24 cellular contexts compared by ENCODE assay signal in the genomic region with DNA sequence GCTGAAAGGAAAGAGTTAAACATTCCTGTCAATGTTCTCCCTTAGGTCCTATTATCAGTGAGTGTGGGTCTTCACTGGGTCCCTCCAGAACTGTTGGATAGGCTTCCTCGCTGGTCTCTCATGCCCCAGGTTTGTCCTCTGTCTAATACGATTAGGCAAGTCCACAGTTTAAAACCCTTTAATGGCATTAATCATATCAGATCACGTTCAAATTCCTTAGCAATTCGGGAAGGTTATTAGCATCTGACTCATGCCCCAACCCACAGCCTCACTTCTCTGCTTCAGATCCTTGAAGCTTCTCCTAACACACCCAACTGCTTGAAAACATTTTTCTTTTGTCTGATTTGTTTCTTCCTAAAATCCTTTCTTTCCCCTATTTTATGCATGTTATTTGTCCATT.
DNase-seq lines count a peak whose midpoint lies in the region; ATAC-seq, FAIRE-seq and TF ChIP-seq lines count a peak whose summit lies in the region.
"Had no signal": no experiment of that assay in that cellular context is flagged by ENCODE, and none has a peak within 500 bp of the region (broad histone marks: within the 10 kb centered on the region; RNA-seq: fewer than 3 reads in every experiment).

No MANE protein-coding gene starts in this region.

- no peaks in the 10 kb centered on the region for H4K20me1 ChIP-seq in astrocyte (ENCODE audit: insufficient read depth, low read length)

- peak overlapping the region; percentile 64 for H3K4me2 ChIP-seq in astrocyte (ENCODE audit: low read length)

- TF ChIP-seq CTCF in MCF 10A (IDR thresholded peaks at IDR 0.05; ENCODE audit: unreplicated experiment) (no peak), breast epithelium (IDR thresholded peaks at IDR 0.05) (no peak), astrocyte (IDR thresholded peaks at IDR 0.05; ENCODE audit: insufficient read depth, low read depth, low read length) (no peak)

- DNase-seq in MCF 10A (ENCODE audit: unreplicated experiment) (peak; percentile 1), breast epithelium (ENCODE audit: low spot score in 2 of 2) (no peak), astrocyte (ENCODE audit: low read depth) (peak; percentile 68), iris pigment epithelial cell (ENCODE audit: low read depth) (peak; percentile 22), DMS53 (lab: John Stamatoyannopoulos, UW) (no peak), SK-N-DZ (ENCODE audit: low spot score) (no peak)
- DNase-seq in activated naive CD4-positive, alpha-beta T cell treated with anti-CD3 and anti-CD28 coated beads, Interleukin-2, amount 50 U/mL, for 16 hours, result no peak
- DNase-seq: activated CD4-positive, alpha-beta T cell treated with anti-CD3 and anti-CD28 coated beads for 36 hours; activated CD8-positive, alpha-beta memory T cell treated with anti-CD3 and anti-CD28 coated beads, Interleukin-2, amount 50 U/mL, for 48 hours; body of pancreas; CD4-positive, alpha-beta memory T cell; dermis blood vessel endothelial cell; esophagus squamous epithelium; GF-D8; NCI-H2029; NCI-H510A; ovary; T-helper 9 cell had no signal

- H3K36me3 ChIP-seq in breast epithelium (no peaks in the 10 kb centered on the region), astrocyte (ENCODE audit: insufficient read depth, low read length) (no peaks in the 10 kb centered on the region)
- H3K36me3 ChIP-seq: esophagus squamous epithelium, ovary, tibial nerve had no signal

- H3K36me3 Mint-ChIP-seq in MCF 10A (ENCODE audit: insufficient read depth, unreplicated experiment) (peaks cover 7% of the 10 kb centered on the region), astrocyte (ENCODE audit: low read depth, unreplicated experiment) (no peaks in the 10 kb centered on the region)

- H3K4me3 ChIP-seq in breast epithelium (no peak overlapping the region), astrocyte (ENCODE audit: insufficient read depth, low read depth, low read length) (no peak overlapping the region)
- H3K4me3 ChIP-seq: body of pancreas, esophagus squamous epithelium, ovary, skin epidermis, tibial nerve had no signal

- H3K79me2 ChIP-seq in astrocyte (ENCODE audit: insufficient read depth, low read length), result no peaks in the 10 kb centered on the region

- H3K4me1 ChIP-seq in breast epithelium (no peaks in the 10 kb centered on the region), astrocyte (ENCODE audit: insufficient read depth, low read length) (peaks cover 20% of the 10 kb centered on the region)

- H3K9me3 Mint-ChIP-seq in MCF 10A (ENCODE audit: unreplicated experiment) (no peaks in the 10 kb centered on the region), astrocyte (ENCODE audit: unreplicated experiment) (no peaks in the 10 kb centered on the region)

- H3K27ac ChIP-seq in breast epithelium, result no peak overlapping the region
- peak overlapping the region; percentile 18 for H3K27ac ChIP-seq in astrocyte (ENCODE audit: low read depth, low read length)
- H3K27ac ChIP-seq: 22Rv1, body of pancreas, esophagus squamous epithelium, ovary, tibial nerve had no signal

- intact Hi-C loops in MCF 10A (cut with micrococcal nuclease), result no loop called here
- intact Hi-C loops in breast epithelium (cut with DNase I; ENCODE audit: low total_unique reads), result no loop called here

- no peak for ATAC-seq in HG03432 (IDR thresholded peaks at IDR 0.05; ENCODE audit: unreplicated experiment)
- ATAC-seq: activated CD4-positive, alpha-beta T cell treated with anti-CD3 and anti-CD28 coated beads for 36 hours; body of pancreas; left lobe of liver had no signal

- H3K27me3 Mint-ChIP-seq in MCF 10A (ENCODE audit: insufficient read depth, unreplicated experiment) (no peaks in the 10 kb centered on the region), astrocyte (ENCODE audit: low read depth, unreplicated experiment) (no peaks in the 10 kb centered on the region)

- H2AFZ ChIP-seq in astrocyte (ENCODE audit: low read depth, low read length), result peak overlapping the region; percentile 46

- TF ChIP-seq POLR2A in breast epithelium (IDR thresholded peaks at IDR 0.05), result no peak

- H3K27ac Mint-ChIP-seq in MCF 10A (ENCODE audit: low read depth, unreplicated experiment) (peak overlapping the region; percentile 25), astrocyte (ENCODE audit: unreplicated experiment) (peak overlapping the region; percentile 75)
- H3K27ac Mint-ChIP-seq: activated CD4-positive, alpha-beta T cell treated with anti-CD3 and anti-CD28 coated beads for 36 hours had no signal

- peak; percentile 98 for FAIRE-seq in astrocyte (lab: Jason Lieb, UNC)
- FAIRE-seq: H54 had no signal

- H3K4me3 Mint-ChIP-seq in MCF 10A (ENCODE audit: unreplicated experiment) (no peak overlapping the region), astrocyte (ENCODE audit: unreplicated experiment) (no peak overlapping the region)
- H3K4me3 Mint-ChIP-seq: activated CD4-positive, alpha-beta T cell treated with anti-CD3 and anti-CD28 coated beads for 36 hours; CD4-positive, alpha-beta memory T cell had no signal

- H3K9ac ChIP-seq in astrocyte (ENCODE audit: low read length), result peak overlapping the region; percentile 44

- H3K9me3 ChIP-seq in breast epithelium (no peaks in the 10 kb centered on the region), astrocyte (ENCODE audit: insufficient read depth, low read depth, low read length) (no peaks in the 10 kb centered on the region)
- H3K9me3 ChIP-seq: body of pancreas, esophagus squamous epithelium, ovary, tibial nerve had no signal

- H3K27me3 ChIP-seq in breast epithelium (no peaks in the 10 kb centered on the region), astrocyte (ENCODE audit: insufficient read depth, low read length) (no peaks in the 10 kb centered on the region)
- H3K27me3 ChIP-seq: body of pancreas, esophagus squamous epithelium, ovary, tibial nerve had no signal

- CTCF ChIA-PET in MCF 10A (lab: Yijun Ruan, JAX), result interaction anchor here (0.6 to 0.7 kb wide), 2 partner anchors 11 to 14 kb away, joined by 3 to 5 read pairs; no protein-coding TSS in a partner anchor

- no TSS peak for BruUV-seq in MCF 10A (replicated peaks; lab: Mats Ljungman, UMichigan)

- POLR2A ChIA-PET in MCF 10A (lab: Yijun Ruan, JAX), result interaction anchor here (1.0 kb wide), 1 partner anchor 11 kb away, joined by 5 read pairs; no protein-coding TSS in a partner anchor

- H3K4me1 Mint-ChIP-seq in MCF 10A (ENCODE audit: insufficient read depth, unreplicated experiment) (peaks cover 9% of the 10 kb centered on the region), astrocyte (ENCODE audit: low read depth, unreplicated experiment) (peaks cover 19% of the 10 kb centered on the region)

Comparison
In these comparisons a context has a peak if more than half of its experiments do, and no peak if none do; other contexts are left out.
1. DNase-seq: peak in MCF 10A (single experiment), astrocyte (single experiment) and iris pigment epithelial cell (single experiment); none in breast epithelium (0 of 2), activated naive CD4-positive, alpha-beta T cell treated with anti-CD3 and anti-CD28 coated beads, Interleukin-2, amount 50 U/mL, for 16 hours (single experiment), DMS53 (single experiment) and SK-N-DZ (single experiment).